In genomic region chr9:105968811-105969466, GRCh38 we compare ENCODE assay signal across 1 cellular context.
TF ChIP-seq lines count a peak whose summit lies in the region.

No MANE protein-coding gene starts in this region.

TF ChIP-seq in H1, 55 proteins besides CTCF, POLR2A, EP300 and RAD21 (continued from another document):
- TF ChIP-seq TEAD4 (IDR thresholded peaks at IDR 0.05; ENCODE audit: low read depth, low read length) (no peak), CEBPB (IDR thresholded peaks at IDR 0.05; ENCODE audit: low read depth, low read length) (no peak), SP1 (IDR thresholded peaks at IDR 0.05; ENCODE audit: low read depth, low read length) (no peak), JUN (IDR thresholded peaks at IDR 0.05; ENCODE audit: low read depth, low read length) (no peak), SIRT6 (IDR thresholded peaks at IDR 0.05; ENCODE audit: low read length) (no peak), EGR1 (IDR thresholded peaks at IDR 0.05; ENCODE audit: borderline replicate concordance, low read depth, low read length) (no peak), KDM5A (IDR thresholded peaks at IDR 0.05; ENCODE audit: low read length) (no peak), SP2 (IDR thresholded peaks at IDR 0.05; ENCODE audit: low read length) (no peak), GTF2F1 (IDR thresholded peaks at IDR 0.05; ENCODE audit: borderline replicate concordance, low read depth, low read length) (no peak), CTBP2 (IDR thresholded peaks at IDR 0.05; ENCODE audit: borderline replicate concordance, insufficient read depth, insufficient read length, low read length) (no peak), POU5F1 (IDR thresholded peaks at IDR 0.05; ENCODE audit: low read depth, low read length) (no peak)
